In the genomic region with DNA sequence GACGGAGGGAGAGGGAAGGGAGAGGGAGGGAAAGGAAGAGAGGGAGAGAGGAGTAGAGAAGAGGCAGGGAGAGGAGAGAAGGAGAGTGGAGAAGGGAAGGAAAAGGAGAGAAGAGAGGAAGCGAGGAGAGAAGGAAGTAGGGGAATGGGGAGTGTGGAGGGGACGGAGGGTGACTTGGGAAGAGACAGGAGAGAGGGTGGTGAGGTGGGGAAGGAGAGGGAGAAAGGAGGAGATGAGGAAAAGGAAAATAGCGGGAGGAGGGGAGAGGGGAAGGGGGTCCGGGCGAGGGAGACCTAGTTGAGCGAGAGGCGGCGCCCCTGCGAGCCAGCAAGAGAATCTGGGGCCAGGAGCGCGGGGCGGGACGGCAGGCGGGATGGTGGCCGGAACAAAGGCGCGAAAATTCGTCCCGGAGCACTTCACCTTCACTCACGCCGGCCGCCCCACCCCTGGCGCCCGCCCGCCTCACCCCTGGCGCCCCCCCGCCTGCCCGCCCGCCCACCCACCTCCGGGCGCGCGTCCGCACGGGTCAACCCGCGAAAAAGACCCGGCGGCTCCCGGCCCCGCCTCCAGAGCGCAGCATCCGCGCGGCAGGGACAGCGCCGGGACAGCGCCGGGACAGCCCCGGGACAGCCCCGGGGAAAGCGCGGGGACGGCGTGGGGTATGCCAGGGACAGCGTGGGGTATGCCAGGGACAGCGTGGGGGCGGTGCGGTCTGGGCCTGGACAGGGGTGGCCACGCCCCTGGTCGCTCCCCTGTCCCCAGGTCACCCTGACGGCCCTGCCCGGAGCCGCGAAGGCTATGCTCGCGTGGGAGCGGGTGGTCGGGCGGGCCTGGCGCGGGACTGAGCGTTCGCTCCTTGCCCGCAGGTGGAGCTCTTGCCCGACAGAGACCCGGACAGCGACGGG, we compare ENCODE assay signal across 10 cellular contexts. TPM values are rescaled to one million over a fixed set of nuclear protein-coding genes. Genes with fewer than 3 reads are reported as not detected.
DNase-seq lines count a peak whose midpoint lies in the region; ATAC-seq, FAIRE-seq and TF ChIP-seq lines count a peak whose summit lies in the region.
"Had no signal": no experiment of that assay in that cellular context is flagged by ENCODE, and none has a peak within 500 bp of the region (broad histone marks: within the 10 kb centered on the region; RNA-seq: fewer than 3 reads in every experiment).

No MANE protein-coding gene starts in this region.

- H3K27ac ChIP-seq in A549 (no peak overlapping the region), left lung (no peak overlapping the region), heart right ventricle (no peak overlapping the region)

- no peak overlapping the region for H3K4me3 Mint-ChIP-seq in activated naive CD8-positive, alpha-beta T cell treated with anti-CD3 and anti-CD28 coated beads for 36 hours

- H3K4me3 ChIP-seq in A549 (peak overlapping the region; percentile 48), left lung (no peak overlapping the region), heart right ventricle (peak overlapping the region in 4 of 10 donors; percentile 3 to 33 (median 25))

- no peak for TF ChIP-seq POLR2A in A549 (IDR thresholded peaks at IDR 0.05; ENCODE audit: low read length)

- H3K27ac Mint-ChIP-seq in activated naive CD8-positive, alpha-beta T cell treated with anti-CD3 and anti-CD28 coated beads for 36 hours = no peak overlapping the region

- H3K4me2 ChIP-seq in A549 = peak overlapping the region; percentile 95

- TF ChIP-seq RAD21 in A549 (conservative IDR thresholded peaks at IDR 0.05 in 1 of 2, IDR thresholded peaks at IDR 0.05 in 1 of 2) = peak; percentile 29 to 42; a peak in 2 of 5 replicates

- ATAC-seq in A549 (peak; percentile 74 to 88), left lung (peak; percentile 25), heart right ventricle (no peak)

- H3K9me3 ChIP-seq in A549 (no peaks in the 10 kb centered on the region), left lung (no peaks in the 10 kb centered on the region), heart right ventricle (no peaks in the 10 kb centered on the region)

- peaks cover 62 to 74% of the 10 kb centered on the region in 2 donors for H3K27me3 ChIP-seq in left lung
- H3K27me3 ChIP-seq in heart right ventricle = peaks cover 6 to 86% (median 67%) of the 10 kb centered on the region in 7 donors

- peaks cover 6% of the 10 kb centered on the region for H3K36me3 Mint-ChIP-seq in activated naive CD8-positive, alpha-beta T cell treated with anti-CD3 and anti-CD28 coated beads for 36 hours

- CTCF ChIA-PET in A549 (lab: Yijun Ruan, JAX) (interaction anchor here (0.5 kb wide), 1 partner anchor 116 kb away, joined by 3 read pairs; no protein-coding TSS in a partner anchor), HEK293T (lab: Yijun Ruan, JAX) (interaction anchor here (0.6 kb wide), 1 partner anchor 10 kb away, joined by 3 read pairs; no protein-coding TSS in a partner anchor)

- H3K36me3 ChIP-seq in left lung (no peaks in the 10 kb centered on the region), heart right ventricle (no peaks in the 10 kb centered on the region)

- POLR2A ChIA-PET in A549 (lab: Yijun Ruan, JAX) (no interaction called here), HEK293T (lab: Yijun Ruan, JAX) (interaction anchor here (1.0 kb wide), 1 partner anchor 212 kb away, joined by 3 read pairs; a partner anchor contains a TSS)

- intact Hi-C loops in left lung (cut with DNase I) = no loop called here
- intact Hi-C loops in heart right ventricle (cut with DNase I) = no loop called here

- TF ChIP-seq EP300 in A549 (IDR thresholded peaks at IDR 0.05) = no peak

- WGBS in A549 (ENCODE audit: missing lambda C conversion rate) = 5% methylated on average over 22 of the region's 80 CpGs
- 1 to 2% methylated on average over 44 to 80 of the region's 80 CpGs for WGBS in heart right ventricle, 2 donors

- DNase-seq in A549 (ENCODE audit: low read depth in 1 of 2, low spot score in 1 of 2) (peak; percentile 35 to 47), HEK293T (ENCODE audit: extremely low spot score) (peak; percentile 70), left lung (peak in 1 of 2 donors; percentile 77), RKO (ENCODE audit: low spot score) (no peak), dedifferentiated amniotic fluid mesenchymal stem cell (ENCODE audit: extremely low spot score) (no peak), HT-29 (ENCODE audit: low spot score) (no peak), heart right ventricle (no peak)
- DNase-seq in activated naive CD8-positive, alpha-beta T cell treated with anti-CD3 and anti-CD28 coated beads for 36 hours = peak; percentile 17
- DNase-seq: DND-41 had no signal

- TF ChIP-seq CTCF in A549 (IDR thresholded peaks at IDR 0.05) (0 out of 3 replicates have a peak, but pooled peaks have one; percentile 22), left lung (IDR thresholded peaks at IDR 0.05) (no peak), heart right ventricle (IDR thresholded peaks at IDR 0.05) (peak in 1 of 9 donors; percentile 7)

- peaks cover 52% of the 10 kb centered on the region for H3K27me3 Mint-ChIP-seq in activated naive CD8-positive, alpha-beta T cell treated with anti-CD3 and anti-CD28 coated beads for 36 hours

- H3K4me1 ChIP-seq in A549 (peaks cover 5% of the 10 kb centered on the region; the same call in 1 of the 3 replicates), left lung (no peaks in the 10 kb centered on the region), heart right ventricle (peaks cover 0 to 16% (median 10%) of the 10 kb centered on the region in 9 donors)

- H3K9me3 Mint-ChIP-seq in activated naive CD8-positive, alpha-beta T cell treated with anti-CD3 and anti-CD28 coated beads for 36 hours = peaks cover 5% of the 10 kb centered on the region

- no peaks in the 10 kb centered on the region for H3K4me1 Mint-ChIP-seq in activated naive CD8-positive, alpha-beta T cell treated with anti-CD3 and anti-CD28 coated beads for 36 hours

- no peak for FAIRE-seq in A549 (lab: Jason Lieb, UNC)

TF ChIP-seq in A549, 52 proteins besides CTCF, POLR2A, EP300 and RAD21:
- TF ChIP-seq SMC3 (IDR thresholded peaks at IDR 0.05) (peak; percentile 10; the same call in 1 of the 3 replicates), ZNF302 (CRISPR knock-in tag; IDR thresholded peaks at IDR 0.05) (no peak)
- TF ChIP-seq, protein P1, sequence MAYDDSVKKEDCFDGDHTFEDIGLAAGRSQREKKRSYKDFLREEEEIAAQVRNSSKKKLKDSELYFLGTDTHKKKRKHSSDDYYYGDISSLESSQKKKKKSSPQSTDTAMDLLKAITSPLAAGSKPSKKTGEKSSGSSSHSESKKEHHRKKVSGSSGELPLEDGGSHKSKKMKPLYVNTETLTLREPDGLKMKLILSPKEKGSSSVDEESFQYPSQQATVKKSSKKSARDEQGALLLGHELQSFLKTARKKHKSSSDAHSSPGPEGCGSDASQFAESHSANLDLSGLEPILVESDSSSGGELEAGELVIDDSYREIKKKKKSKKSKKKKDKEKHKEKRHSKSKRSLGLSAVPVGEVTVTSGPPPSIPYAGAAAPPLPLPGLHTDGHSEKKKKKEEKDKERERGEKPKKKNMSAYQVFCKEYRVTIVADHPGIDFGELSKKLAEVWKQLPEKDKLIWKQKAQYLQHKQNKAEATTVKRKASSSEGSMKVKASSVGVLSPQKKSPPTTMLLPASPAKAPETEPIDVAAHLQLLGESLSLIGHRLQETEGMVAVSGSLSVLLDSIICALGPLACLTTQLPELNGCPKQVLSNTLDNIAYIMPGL (CRISPR knock-in tag; IDR thresholded peaks at IDR 0.05; ENCODE audit: borderline replicate concordance) = no peak
TF ChIP-seq in A549: peak in this region for 1.

TF ChIP-seq in HEK293T, 16 proteins besides CTCF, POLR2A, EP300 and RAD21:
- no peak for TF ChIP-seq FOXA1 (IDR thresholded peaks at IDR 0.05)
- no peak for TF ChIP-seq ARNT (IDR thresholded peaks at IDR 0.05)
- TF ChIP-seq BHLHE40 (IDR thresholded peaks at IDR 0.05; ENCODE audit: borderline replicate concordance) = no peak
- TF ChIP-seq, protein P2, sequence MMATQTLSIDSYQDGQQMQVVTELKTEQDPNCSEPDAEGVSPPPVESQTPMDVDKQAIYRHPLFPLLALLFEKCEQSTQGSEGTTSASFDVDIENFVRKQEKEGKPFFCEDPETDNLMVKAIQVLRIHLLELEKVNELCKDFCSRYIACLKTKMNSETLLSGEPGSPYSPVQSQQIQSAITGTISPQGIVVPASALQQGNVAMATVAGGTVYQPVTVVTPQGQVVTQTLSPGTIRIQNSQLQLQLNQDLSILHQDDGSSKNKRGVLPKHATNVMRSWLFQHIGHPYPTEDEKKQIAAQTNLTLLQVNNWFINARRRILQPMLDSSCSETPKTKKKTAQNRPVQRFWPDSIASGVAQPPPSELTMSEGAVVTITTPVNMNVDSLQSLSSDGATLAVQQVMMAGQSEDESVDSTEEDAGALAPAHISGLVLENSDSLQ (IDR thresholded peaks at IDR 0.05) = no peak
- TF ChIP-seq NFRKB (IDR thresholded peaks at IDR 0.05) = no peak
- TF ChIP-seq HDGF (IDR thresholded peaks at IDR 0.05; ENCODE audit: borderline replicate concordance) = no peak
- no peak for TF ChIP-seq L3MBTL2 (conservative IDR thresholded peaks at IDR 0.05)
- no peak for TF ChIP-seq ELF4 (IDR thresholded peaks at IDR 0.05)
- TF ChIP-seq SUZ12 (IDR thresholded peaks at IDR 0.05) = no peak
- no peak for TF ChIP-seq CTBP1 (IDR thresholded peaks at IDR 0.05; ENCODE audit: borderline replicate concordance)
TF ChIP-seq in HEK293T: peak in this region for 0.

RNA-seq across cellular contexts. Expression of a gene that starts 4.2 kb away (rescaled TPM):
- polyA plus RNA-seq in A549 (2011; rRNA removed) (not detected in 2 replicates), A549 (2017; fragmentation: RNase III; extraction: RNeasy Plus Mini Kit Qiagen cat#74134 plus additional on column Dnase treatment) (not detected in 3 replicates), heart right ventricle (not detected)
- polyA plus RNA-seq in A549 (2012; cell fraction: cytosol; rRNA removed) = not detected in 2 replicates
- polyA plus RNA-seq in A549 (2012; cell fraction: nucleus; rRNA removed) = not detected in 2 replicates
- polyA minus RNA-seq in A549 (2011; rRNA and poly(A)+ RNA removed) = not detected in 2 replicates
- total RNA-seq in activated naive CD8-positive, alpha-beta T cell treated with anti-CD3 and anti-CD28 coated beads for 36 hours = not detected
- total RNA-seq in left lung (not detected), heart right ventricle (not detected)
- not detected in 2 replicates for total RNA-seq in HT-29 (2014; rRNA removed; shearing (Covaris generic))
- total RNA-seq: HT1080 had no signal

Comparison
In these comparisons a context has a peak if more than half of its experiments do, and no peak if none do; other contexts are left out.
1. ATAC-seq: peak in A549 (2 of 2) and left lung (single experiment); none in heart right ventricle (0 of 8).
2. DNase-seq: peak in A549 (2 of 2), HEK293T (single experiment) and activated naive CD8-positive, alpha-beta T cell treated with anti-CD3 and anti-CD28 coated beads for 36 hours (single experiment); none in RKO (single experiment), dedifferentiated amniotic fluid mesenchymal stem cell (single experiment), HT-29 (single experiment) and heart right ventricle (0 of 2).